Comparison of ENCODE assay signal across 1 cellular context in genomic region chr9:5499157-5499556, GRCh38.
TF ChIP-seq lines count a peak whose summit lies in the region.

No MANE protein-coding gene starts in this region.

TF ChIP-seq in H1, 55 proteins besides CTCF, POLR2A, EP300 and RAD21:
- TF ChIP-seq CBX5 (IDR thresholded peaks at IDR 0.05; ENCODE audit: low read depth, low read length), result no peak
- peak; percentile 9; the same call in 1 of the 2 replicates for TF ChIP-seq CEBPB (IDR thresholded peaks at IDR 0.05; ENCODE audit: low read depth, low read length)
